Comparison of ENCODE assay signal across 18 cellular contexts in genomic region chr10:73627300-73627699, GRCh38. TPM values are rescaled to one million over a fixed set of nuclear protein-coding genes. Genes with fewer than 3 reads are reported as not detected.
DNase-seq lines count a peak whose midpoint lies in the region; ATAC-seq, FAIRE-seq and TF ChIP-seq lines count a peak whose summit lies in the region.
"Had no signal": no experiment of that assay in that cellular context is flagged by ENCODE, and none has a peak within 500 bp of the region (broad histone marks: within the 10 kb centered on the region; RNA-seq: fewer than 3 reads in every experiment).

No MANE protein-coding gene starts in this region.

- no peak overlapping the region for H3K27ac ChIP-seq in A549
- H3K27ac ChIP-seq in CD8-positive, alpha-beta T cell (ENCODE audit: low read depth, low read length) = no peak overlapping the region
- H3K27ac ChIP-seq in mesenchymal stem cell (ENCODE audit: low read length, poor library complexity, severe bottlenecking) = no peak overlapping the region

- peaks cover 10% of the 10 kb centered on the region for H3K36me3 Mint-ChIP-seq in CD8-positive, alpha-beta T cell
- H3K36me3 Mint-ChIP-seq in T-cell = no peaks in the 10 kb centered on the region
- H3K36me3 Mint-ChIP-seq: CD14-positive monocyte had no signal

- H2BK120ac ChIP-seq in mesenchymal stem cell (ENCODE audit: low read depth, low read length) = no peak overlapping the region

- no peak for TF ChIP-seq POLR2A in A549 (IDR thresholded peaks at IDR 0.05; ENCODE audit: low read length)

- H3K4me1 ChIP-seq in A549 = peaks cover 13% of the 10 kb centered on the region
- peaks cover 16% of the 10 kb centered on the region for H3K4me1 ChIP-seq in CD8-positive, alpha-beta T cell (ENCODE audit: insufficient read depth, low read length)
- H3K4me1 ChIP-seq in mesenchymal stem cell (ENCODE audit: control insufficient read depth, insufficient read depth, low read depth, low read length) = peaks cover 12% of the 10 kb centered on the region

- no peak overlapping the region for H3K23ac ChIP-seq in mesenchymal stem cell (ENCODE audit: low read length in 2 of 2)

- H3K36me3 ChIP-seq in CD8-positive, alpha-beta T cell (ENCODE audit: insufficient read depth, low read length) = no peaks in the 10 kb centered on the region
- no peaks in the 10 kb centered on the region for H3K36me3 ChIP-seq in mesenchymal stem cell (ENCODE audit: control insufficient read depth in 1 of 2, insufficient read depth in 2 of 2, low read depth in 1 of 2, low read length in 2 of 2)
- H3K36me3 ChIP-seq: gastroesophageal sphincter, HAP-1 had no signal

- no peak for TF ChIP-seq RAD21 in A549 (conservative IDR thresholded peaks at IDR 0.05 in 1 of 2, IDR thresholded peaks at IDR 0.05 in 1 of 2)

- peak overlapping the region; percentile 88 for H3K4me2 ChIP-seq in A549
- no peak overlapping the region for H3K4me2 ChIP-seq in mesenchymal stem cell (ENCODE audit: low read length, poor library complexity, severe bottlenecking)

- H3K14ac ChIP-seq in mesenchymal stem cell (ENCODE audit: low read length in 2 of 2) = no peak overlapping the region

- DNase-seq in A549 (ENCODE audit: low read depth in 1 of 2, low spot score in 1 of 2) (no peak), T-cell (no peak), mesenchymal stem cell (no peak), C1 segment of cervical spinal cord (lab: John Stamatoyannopoulos, UW) (no peak), NCI-H1092 (lab: John Stamatoyannopoulos, UW) (no peak)
- no peak for DNase-seq in CD8-positive, alpha-beta T cell
- DNase-seq: cerebellar nuclear complex; GDM1; MM.1S; NCI-H2171 treated with DMSO at 0.1 percent for 48 hours; stimulated activated CD4-positive, alpha-beta T cell treated with anti-CD3 and anti-CD28 coated beads, Interleukin-4, amount 100 ng/mL, for 1 hour had no signal

- 95% methylated on average over 6 of the region's 6 CpGs for WGBS in A549 (ENCODE audit: missing lambda C conversion rate)
- 100% methylated on average over 5 of the region's 6 CpGs for WGBS in mesenchymal stem cell

- H3K9me3 ChIP-seq in A549 (no peaks in the 10 kb centered on the region), mesenchymal stem cell (ENCODE audit: control insufficient read depth, low read length) (no peaks in the 10 kb centered on the region)
- no peaks in the 10 kb centered on the region for H3K9me3 ChIP-seq in CD8-positive, alpha-beta T cell (ENCODE audit: low read length)
- H3K9me3 ChIP-seq: gastroesophageal sphincter, HAP-1 had no signal

- H3K27me3 Mint-ChIP-seq in CD8-positive, alpha-beta T cell (ENCODE audit: low read depth) = no peaks in the 10 kb centered on the region
- H3K27me3 Mint-ChIP-seq in T-cell = no peaks in the 10 kb centered on the region

- H3K4me3 Mint-ChIP-seq in CD8-positive, alpha-beta T cell = peak overlapping the region; percentile 65
- H3K4me3 Mint-ChIP-seq in T-cell = peak overlapping the region; percentile 41 to 92 (median 81)

- no peak overlapping the region for H3K18ac ChIP-seq in mesenchymal stem cell (ENCODE audit: low read depth in 1 of 2, low read length in 2 of 2)

- H3K27me3 ChIP-seq in CD8-positive, alpha-beta T cell (ENCODE audit: insufficient read depth, low read length) = no peaks in the 10 kb centered on the region
- H3K27me3 ChIP-seq in mesenchymal stem cell (ENCODE audit: control insufficient read depth in 1 of 2, insufficient read depth in 1 of 2, low read length in 2 of 2) = no peaks in the 10 kb centered on the region
- H3K27me3 ChIP-seq: gastroesophageal sphincter had no signal

- no peak for ATAC-seq in A549
- no peak for ATAC-seq in CD8-positive, alpha-beta T cell
- no peak for ATAC-seq in T-cell (replicated peaks in 1 of 4)
- no peak for ATAC-seq in GM18502 (IDR thresholded peaks at IDR 0.05; ENCODE audit: poor library complexity, unreplicated experiment)
- ATAC-seq: gastroesophageal sphincter had no signal

- peaks cover 21% of the 10 kb centered on the region for H3K4me1 Mint-ChIP-seq in CD8-positive, alpha-beta T cell (ENCODE audit: low read depth)
- H3K4me1 Mint-ChIP-seq in T-cell = peaks cover 5 to 26% (median 20%) of the 10 kb centered on the region in 3 donors

- H2AK5ac ChIP-seq in mesenchymal stem cell (ENCODE audit: low read length, severe bottlenecking) = no peak overlapping the region

- intact Hi-C loops in CD8-positive, alpha-beta T cell (cut with DNase I, micrococcal nuclease) = loop anchor here (2.0 to 10.0 kb wide), 8 partner anchors 115 to 1200 kb away; partner anchors contain the start of genes ECD (in 2 of the 2), FAM149B1 (in 2 of the 2), ANXA7 (in 1 of the 2) and CAMK2G (in 1 of the 2)

- H3K9ac ChIP-seq in mesenchymal stem cell (ENCODE audit: low read length) = no peak overlapping the region

- no peak overlapping the region for H2AFZ ChIP-seq in mesenchymal stem cell (ENCODE audit: low read depth, low read length)

- H2BK5ac ChIP-seq in mesenchymal stem cell (ENCODE audit: low read depth, low read length, poor library complexity, severe bottlenecking) = no peak overlapping the region

- H3K27ac Mint-ChIP-seq in CD8-positive, alpha-beta T cell = no peak overlapping the region
- H3K27ac Mint-ChIP-seq in T-cell = peak overlapping the region in 1 of 2 donors; percentile 19

- no peak overlapping the region for H3K4ac ChIP-seq in mesenchymal stem cell (ENCODE audit: low read depth in 1 of 2, low read length in 2 of 2)

- H2BK15ac ChIP-seq in mesenchymal stem cell (ENCODE audit: low read depth, poor library complexity, severe bottlenecking) = no peak overlapping the region

- CTCF ChIA-PET in A549 (lab: Yijun Ruan, JAX) (interaction anchor here (0.6 to 5.1 kb wide), 5 partner anchors 18 to 297 kb away, joined by 3 to 24 read pairs (median 3); no protein-coding TSS in a partner anchor), T-cell (lab: Charles Lee) (interaction anchor here (0.6 to 1.2 kb wide), 3 partner anchors 16 to 848 kb away, joined by 3 to 6 read pairs (median 3); no protein-coding TSS in a partner anchor)
- CTCF ChIA-PET in CD8-positive, alpha-beta T cell (lab: Charles Lee) = interaction anchor here (0.6 to 1.8 kb wide), 3 partner anchors 14 to 391 kb away, joined by 4 to 9 read pairs (median 6); partner anchors contain the start of gene MYOZ1

- no peak for FAIRE-seq in A549 (lab: Jason Lieb, UNC)
- FAIRE-seq: GM18507 had no signal

- POLR2A ChIA-PET in A549 (lab: Yijun Ruan, JAX) (no interaction called here), T-cell (lab: Charles Lee) (interaction anchor here in 1 of 2 donors (1.1 kb wide), 1 partner anchor 132 kb away, joined by 3 read pairs; no protein-coding TSS in a partner anchor)
- POLR2A ChIA-PET in CD8-positive, alpha-beta T cell (lab: Charles Lee) = interaction anchor here (0.7 kb wide), 1 partner anchor 9 kb away, joined by 3 read pairs; no protein-coding TSS in a partner anchor

- H3K79me1 ChIP-seq in mesenchymal stem cell (replicated peaks; ENCODE audit: low read length, poor library complexity, severe bottlenecking) = peaks cover 21% of the 10 kb centered on the region

- TF ChIP-seq EP300 in A549 (IDR thresholded peaks at IDR 0.05) = no peak

- H3K9me3 Mint-ChIP-seq in CD8-positive, alpha-beta T cell = no peaks in the 10 kb centered on the region
- H3K9me3 Mint-ChIP-seq in T-cell = no peaks in the 10 kb centered on the region
- H3K9me3 Mint-ChIP-seq: CD14-positive monocyte had no signal

- H4K91ac ChIP-seq in mesenchymal stem cell (ENCODE audit: low read length) = no peak overlapping the region

- no peak overlapping the region for H2BK12ac ChIP-seq in mesenchymal stem cell (ENCODE audit: low read length in 2 of 2)

- TF ChIP-seq CTCF in A549 (IDR thresholded peaks at IDR 0.05) = no peak
- TF ChIP-seq CTCF in CD8-positive, alpha-beta T cell (IDR thresholded peaks at IDR 0.05) = no peak

- no peak overlapping the region for H3K4me3 ChIP-seq in A549
- H3K4me3 ChIP-seq in CD8-positive, alpha-beta T cell (ENCODE audit: low read depth, low read length) = no peak overlapping the region
- no peak overlapping the region for H3K4me3 ChIP-seq in mesenchymal stem cell (ENCODE audit: insufficient read depth in 1 of 2, low read depth in 1 of 2, low read length in 2 of 2)

- H4K8ac ChIP-seq in mesenchymal stem cell (ENCODE audit: low read length) = peak overlapping the region; percentile 19

TF ChIP-seq in A549, 52 proteins besides CTCF, POLR2A, EP300 and RAD21 (continues in another document):
- TF ChIP-seq NR3C1 (IDR thresholded peaks at IDR 0.05) = no peak
- TF ChIP-seq USF2 (IDR thresholded peaks at IDR 0.05) = no peak

RNA-seq across cellular contexts. Expression of gene MYOZ1, which starts 14.0 kb away (rescaled TPM):
- polyA plus RNA-seq in A549 (2011; rRNA removed) = 0.04 TPM in 1 of 2 replicates, not detected in the other
- 0.04 TPM in 1 of 2 replicates, not detected in the other for polyA plus RNA-seq in A549 (2012; cell fraction: cytosol; rRNA removed)
- polyA plus RNA-seq in A549 (2012; cell fraction: nucleus; rRNA removed) = not detected in 2 replicates
- polyA plus RNA-seq in A549 (2017; fragmentation: RNase III; extraction: RNeasy Plus Mini Kit Qiagen cat#74134 plus additional on column Dnase treatment) = not detected in 3 replicates
- polyA minus RNA-seq in A549 (2011; rRNA and poly(A)+ RNA removed) = not detected in 2 replicates
- not detected for total RNA-seq in CD8-positive, alpha-beta T cell
- total RNA-seq in T-cell = not detected
- 0.07 TPM for polyA plus RNA-seq in mesenchymal stem cell (2013, experiment 1 of 2)
- polyA plus RNA-seq in mesenchymal stem cell (2013, experiment 2 of 2) = 0.07 TPM
- total RNA-seq: gastroesophageal sphincter, mononuclear cell had no signal
- polyA plus RNA-seq: CD14-positive monocyte had no signal

RNA-seq across cellular contexts. Expression of gene SYNPO2L, which starts 28.5 kb away (rescaled TPM):
- not detected in 2 replicates for polyA plus RNA-seq in A549 (2011; rRNA removed)
- polyA plus RNA-seq in A549 (2012; cell fraction: cytosol; rRNA removed) = not detected in 2 replicates
- 0.01 TPM in 1 of 2 replicates, not detected in the other for polyA plus RNA-seq in A549 (2012; cell fraction: nucleus; rRNA removed)
- polyA plus RNA-seq in A549 (2017; fragmentation: RNase III; extraction: RNeasy Plus Mini Kit Qiagen cat#74134 plus additional on column Dnase treatment) = not detected in 3 replicates
- polyA minus RNA-seq in A549 (2011; rRNA and poly(A)+ RNA removed) = not detected in 2 replicates
- not detected for total RNA-seq in CD8-positive, alpha-beta T cell
- not detected for total RNA-seq in T-cell
- polyA plus RNA-seq in mesenchymal stem cell (2013, experiment 1 of 2) = 0.54 TPM
- polyA plus RNA-seq in mesenchymal stem cell (2013, experiment 2 of 2) = 0.42 TPM
- total RNA-seq: renal cortical epithelial cell had no signal
- polyA plus RNA-seq: CD14-positive monocyte had no signal

RNA-seq across cellular contexts. Expression of gene USP54, which starts 36.2 kb away (rescaled TPM):
- 32.5 and 35.4 TPM in 2 replicates for polyA plus RNA-seq in A549 (2011; rRNA removed)
- 8.3 and 10.1 TPM in 2 replicates for polyA plus RNA-seq in A549 (2012; cell fraction: cytosol; rRNA removed)
- 10.7 and 17.0 TPM in 2 replicates for polyA plus RNA-seq in A549 (2012; cell fraction: nucleus; rRNA removed)
- polyA plus RNA-seq in A549 (2017; fragmentation: RNase III; extraction: RNeasy Plus Mini Kit Qiagen cat#74134 plus additional on column Dnase treatment) = 8.3 to 9.0 TPM (median 8.8 TPM) in 3 replicates
- polyA minus RNA-seq in A549 (2011; rRNA and poly(A)+ RNA removed) = 42.4 and 45.1 TPM in 2 replicates
- 1 to 10 TPM; 2.0 to 2.9 TPM for total RNA-seq in CD8-positive, alpha-beta T cell
- total RNA-seq in T-cell = 1 to 10 TPM; 4.2 to 6.6 (median 5.5) TPM
- polyA plus RNA-seq in mesenchymal stem cell (2013, experiment 1 of 2) = 6.2 TPM
- polyA plus RNA-seq in mesenchymal stem cell (2013, experiment 2 of 2) = 5.8 TPM
